Comparison of ENCODE assay signal across 1 cellular context in genomic region chr1:24910751-24911650, GRCh38.
A peak's percentile ranks its signal among the peaks of the same experiment; 100 is the strongest.
TF ChIP-seq lines count a peak whose summit lies in the region.

No MANE protein-coding gene starts in this region.

TF ChIP-seq in HepG2, 621 proteins besides CTCF, POLR2A, EP300 and RAD21 (continued from another document and continues in another):
- TF ChIP-seq ZHX2 (IDR thresholded peaks at IDR 0.05; ENCODE audit: low read depth), result no peak
- no peak for TF ChIP-seq ZHX2 (CRISPR knock-in tag; IDR thresholded peaks at IDR 0.05; ENCODE audit: borderline replicate concordance)
- TF ChIP-seq ZNF749 (CRISPR knock-in tag; IDR thresholded peaks at IDR 0.05; ENCODE audit: borderline replicate concordance), result no peak
- no peak for TF ChIP-seq STAT5B (CRISPR knock-in tag; IDR thresholded peaks at IDR 0.05)
- no peak for TF ChIP-seq ZNF17 (CRISPR knock-in tag; IDR thresholded peaks at IDR 0.05)
- TF ChIP-seq ZSCAN29 (CRISPR knock-in tag; conservative IDR thresholded peaks at IDR 0.05), result no peak; the same call in 1 of the 2 replicates
- TF ChIP-seq ZNF747 (CRISPR knock-in tag; IDR thresholded peaks at IDR 0.05; ENCODE audit: borderline replicate concordance), result peak; percentile 97
- TF ChIP-seq SUZ12 (IDR thresholded peaks at IDR 0.05; ENCODE audit: low read depth, low read length), result no peak
- no peak for TF ChIP-seq MEF2D (CRISPR knock-in tag; IDR thresholded peaks at IDR 0.05)
- TF ChIP-seq SIX1 (CRISPR knock-in tag; IDR thresholded peaks at IDR 0.05; ENCODE audit: borderline replicate concordance), result no peak
- no peak for TF ChIP-seq ZSCAN30 (CRISPR knock-in tag; IDR thresholded peaks at IDR 0.05)
- no peak for TF ChIP-seq PTBP1 (IDR thresholded peaks at IDR 0.05; ENCODE audit: low read depth, low read length, poor library complexity, severe bottlenecking)
- TF ChIP-seq SAP130 (CRISPR knock-in tag; IDR thresholded peaks at IDR 0.05; ENCODE audit: low read depth), result peak; percentile 79
- TF ChIP-seq PAF1 (CRISPR knock-in tag; IDR thresholded peaks at IDR 0.05), result no peak
- TF ChIP-seq AHR (CRISPR knock-in tag; IDR thresholded peaks at IDR 0.05), result no peak
- no peak for TF ChIP-seq POLR2AphosphoS2 (IDR thresholded peaks at IDR 0.05; ENCODE audit: low read depth, low read length)
- TF ChIP-seq ZNF800 (CRISPR knock-in tag; IDR thresholded peaks at IDR 0.05), result 0 out of 2 replicates have a peak, but pooled peaks have one; percentile 52
- peak; percentile 72; the same call in 1 of the 2 replicates for TF ChIP-seq ZFP37 (CRISPR knock-in tag; IDR thresholded peaks at IDR 0.05; ENCODE audit: borderline replicate concordance)
- TF ChIP-seq ATAD3A (CRISPR knock-in tag; IDR thresholded peaks at IDR 0.05), result no peak
- no peak for TF ChIP-seq ZNF782 (CRISPR knock-in tag; IDR thresholded peaks at IDR 0.05; ENCODE audit: borderline replicate concordance)
- no peak for TF ChIP-seq ZNF512 (CRISPR knock-in tag; IDR thresholded peaks at IDR 0.05)
- peak; percentile 95 for TF ChIP-seq ZNF441 (CRISPR knock-in tag; IDR thresholded peaks at IDR 0.05; ENCODE audit: borderline replicate concordance)
- TF ChIP-seq SMC3 (IDR thresholded peaks at IDR 0.05; ENCODE audit: low read length), result no peak
- TF ChIP-seq NFE2L2 (IDR thresholded peaks at IDR 0.05; ENCODE audit: low read length), result no peak
- no peak for TF ChIP-seq ZNF646 (CRISPR knock-in tag; IDR thresholded peaks at IDR 0.05)
- 0 out of 2 replicates have a peak, but pooled peaks have one; percentile 21 for TF ChIP-seq ATF3 (CRISPR knock-in tag; IDR thresholded peaks at IDR 0.05)
- peak; percentile 29 for TF ChIP-seq BCL3 (CRISPR knock-in tag; IDR thresholded peaks at IDR 0.05)
- TF ChIP-seq PLRG1 (conservative IDR thresholded peaks at IDR 0.05), result no peak
- TF ChIP-seq ZNF224 (CRISPR knock-in tag; IDR thresholded peaks at IDR 0.05), result 0 out of 2 replicates have a peak, but pooled peaks have one; percentile 61
- no peak for TF ChIP-seq ZNF335 (CRISPR knock-in tag; IDR thresholded peaks at IDR 0.05)
- TF ChIP-seq U2AF1 (optimal IDR thresholded peaks at IDR 0.05; ENCODE audit: low read depth, low read length), result no peak
- no peak for TF ChIP-seq ZSCAN20 (CRISPR knock-in tag; IDR thresholded peaks at IDR 0.05; ENCODE audit: borderline replicate concordance)
- no peak; the same call in 1 of the 2 replicates for TF ChIP-seq ZNF331 (CRISPR knock-in tag; IDR thresholded peaks at IDR 0.05)
- no peak for TF ChIP-seq ZFP36L2 (CRISPR knock-in tag; IDR thresholded peaks at IDR 0.05)
- no peak for TF ChIP-seq GLMP (CRISPR knock-in tag; IDR thresholded peaks at IDR 0.05; ENCODE audit: borderline replicate concordance)
- TF ChIP-seq PBX3 (CRISPR knock-in tag; IDR thresholded peaks at IDR 0.05; ENCODE audit: borderline replicate concordance), result no peak
- TF ChIP-seq ZNF777 (CRISPR knock-in tag; IDR thresholded peaks at IDR 0.05), result 0 out of 2 replicates have a peak, but pooled peaks have one; percentile 52
- TF ChIP-seq TFAP4 (IDR thresholded peaks at IDR 0.05; ENCODE audit: borderline replicate concordance, low read depth), result peak; percentile 68; the same call in 1 of the 2 replicates
- TF ChIP-seq ZKSCAN1 (IDR thresholded peaks at IDR 0.05; ENCODE audit: low read length), result no peak
- TF ChIP-seq HNRNPH1 (optimal IDR thresholded peaks at IDR 0.05; ENCODE audit: low read depth, low read length), result no peak
- no peak for TF ChIP-seq RFXANK (CRISPR knock-in tag; IDR thresholded peaks at IDR 0.05)
